In genomic region chr5:42274913-42275312, GRCh38 we compare ENCODE assay signal across 1 cellular context.
TF ChIP-seq lines count a peak whose summit lies in the region.

No MANE protein-coding gene starts in this region.

TF ChIP-seq in SK-N-SH treated with all-trans-retinoic acid at 6 μM for 48 hours, 23 proteins besides CTCF, POLR2A, EP300 and RAD21 (continued from another document):
- no peak for TF ChIP-seq TCF4 (CRISPR knock-in tag; IDR thresholded peaks at IDR 0.05; ENCODE audit: borderline replicate concordance)
